In the genomic region with DNA sequence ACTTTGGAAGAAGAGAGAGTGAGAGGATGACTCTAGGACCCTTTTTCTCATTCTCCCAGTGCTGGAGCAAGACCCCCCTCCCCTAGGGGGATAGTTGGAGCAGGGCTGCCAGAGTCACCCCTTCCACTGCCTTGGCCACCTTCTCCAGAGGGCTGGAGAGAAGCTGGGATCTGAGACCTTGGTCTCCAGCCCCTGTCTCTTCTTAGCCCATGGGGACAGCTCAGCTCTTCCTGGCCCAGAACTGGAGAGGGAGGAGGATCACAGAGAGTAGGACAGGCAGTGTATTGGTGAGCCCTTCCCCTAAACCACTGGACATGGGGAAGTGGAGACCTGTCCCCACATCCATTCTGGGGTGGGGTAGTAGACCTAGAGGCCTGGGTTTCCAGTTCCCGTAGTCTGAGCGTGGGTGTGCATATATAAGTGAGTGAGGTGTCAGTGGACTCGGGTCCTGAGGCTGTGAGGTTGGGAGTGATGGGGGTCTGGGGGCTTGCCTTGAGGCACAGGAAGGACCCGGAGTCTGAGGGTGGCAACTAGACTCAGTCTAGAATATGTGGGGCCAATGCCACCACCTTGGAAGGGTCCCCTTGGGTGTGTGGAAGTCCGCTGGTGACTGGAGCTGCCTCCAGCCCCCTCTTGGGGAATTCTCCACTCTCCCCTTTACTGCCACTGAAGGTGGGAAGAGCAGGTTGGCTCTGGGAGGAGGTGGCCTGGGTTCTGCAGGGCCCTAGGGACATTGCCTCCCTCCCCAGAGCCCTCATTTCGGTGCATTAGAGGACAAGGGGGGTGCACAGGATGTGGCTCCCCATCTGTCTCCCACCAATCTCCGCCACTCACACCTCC, we compare ENCODE assay signal across 1 cellular context.
TF ChIP-seq lines count a peak whose summit lies in the region.

No MANE protein-coding gene starts in this region.

TF ChIP-seq in H1, 55 proteins besides CTCF, POLR2A, EP300 and RAD21:
- TF ChIP-seq TCF12 (IDR thresholded peaks at IDR 0.05; ENCODE audit: low read depth, low read length): no peak
- no peak for TF ChIP-seq ZNF274 (IDR thresholded peaks at IDR 0.05; ENCODE audit: borderline replicate concordance, extremely low read depth, low read length)
- no peak for TF ChIP-seq CHD2 (IDR thresholded peaks at IDR 0.05; ENCODE audit: low read length)
- TF ChIP-seq POU5F1 (IDR thresholded peaks at IDR 0.05; ENCODE audit: low read depth, low read length): no peak
- TF ChIP-seq GTF2F1 (IDR thresholded peaks at IDR 0.05; ENCODE audit: borderline replicate concordance, low read depth, low read length): no peak; the same call in 1 of the 2 replicates
- TF ChIP-seq USF2 (IDR thresholded peaks at IDR 0.05; ENCODE audit: low read length): no peak
- no peak for TF ChIP-seq JUND (IDR thresholded peaks at IDR 0.05; ENCODE audit: low read length)
- TF ChIP-seq CBX8 (IDR thresholded peaks at IDR 0.05; ENCODE audit: borderline replicate concordance, low read depth, low read length): no peak
- no peak for TF ChIP-seq KDM4A (IDR thresholded peaks at IDR 0.05; ENCODE audit: low read depth, low read length, severe bottlenecking)
- TF ChIP-seq POLR2AphosphoS5 (IDR thresholded peaks at IDR 0.05; ENCODE audit: low read depth, low read length): no peak
- no peak for TF ChIP-seq HDAC6 (IDR thresholded peaks at IDR 0.05; ENCODE audit: low read depth, low read length)
- TF ChIP-seq SP2 (IDR thresholded peaks at IDR 0.05; ENCODE audit: low read length): no peak
- no peak for TF ChIP-seq NANOG (IDR thresholded peaks at IDR 0.05; ENCODE audit: insufficient read depth, low read depth, low read length, poor library complexity, severe bottlenecking)
- TF ChIP-seq MAFK (IDR thresholded peaks at IDR 0.05; ENCODE audit: low read depth, low read length): no peak
- TF ChIP-seq CREB1 (IDR thresholded peaks at IDR 0.05): no peak
- no peak for TF ChIP-seq TAF7 (optimal IDR thresholded peaks at IDR 0.05; ENCODE audit: borderline replicate concordance, low read depth, low read length)
- no peak for TF ChIP-seq RNF2 (IDR thresholded peaks at IDR 0.05; ENCODE audit: borderline replicate concordance, low read depth, low read length, missing control alignments, poor library complexity, severe bottlenecking)
- TF ChIP-seq SRF (IDR thresholded peaks at IDR 0.05; ENCODE audit: low read depth, low read length): no peak
- no peak for TF ChIP-seq PHF8 (conservative IDR thresholded peaks at IDR 0.05; ENCODE audit: low read depth, low read length)
- TF ChIP-seq E2F6 (IDR thresholded peaks at IDR 0.05): no peak
